In the genomic region with DNA sequence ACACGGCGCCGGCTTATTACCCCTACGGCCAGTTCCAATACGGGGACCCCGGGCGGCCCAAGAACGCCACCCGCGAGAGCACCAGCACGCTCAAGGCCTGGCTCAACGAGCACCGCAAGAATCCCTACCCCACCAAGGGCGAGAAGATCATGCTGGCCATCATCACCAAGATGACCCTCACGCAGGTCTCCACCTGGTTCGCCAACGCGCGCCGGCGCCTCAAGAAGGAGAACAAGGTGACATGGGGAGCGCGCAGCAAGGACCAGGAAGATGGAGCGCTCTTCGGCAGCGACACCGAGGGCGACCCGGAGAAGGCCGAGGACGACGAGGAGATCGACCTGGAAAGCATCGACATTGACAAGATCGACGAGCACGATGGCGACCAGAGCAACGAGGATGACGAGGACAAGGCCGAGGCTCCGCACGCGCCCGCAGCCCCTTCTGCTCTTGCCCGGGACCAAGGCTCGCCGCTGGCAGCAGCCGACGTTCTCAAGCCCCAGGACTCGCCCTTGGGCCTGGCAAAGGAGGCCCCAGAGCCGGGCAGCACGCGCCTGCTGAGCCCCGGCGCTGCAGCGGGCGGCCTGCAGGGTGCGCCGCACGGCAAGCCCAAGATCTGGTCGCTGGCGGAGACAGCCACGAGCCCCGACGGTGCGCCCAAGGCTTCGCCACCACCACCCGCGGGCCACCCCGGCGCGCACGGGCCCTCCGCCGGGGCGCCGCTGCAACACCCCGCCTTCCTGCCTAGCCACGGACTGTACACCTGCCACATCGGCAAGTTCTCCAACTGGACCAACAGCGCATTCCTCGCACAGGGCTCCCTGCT, we compare ENCODE assay signal across 14 cellular contexts. TPM values are rescaled to one million over a fixed set of nuclear protein-coding genes. Genes with fewer than 3 reads are reported as not detected.
DNase-seq lines count a peak whose midpoint lies in the region; ATAC-seq and TF ChIP-seq lines count a peak whose summit lies in the region.
"Had no signal": no experiment of that assay in that cellular context is flagged by ENCODE, and none has a peak within 500 bp of the region (broad histone marks: within the 10 kb centered on the region; RNA-seq: fewer than 3 reads in every experiment).

No MANE protein-coding gene starts in this region.

- no peak for DNase-seq in activated naive CD4-positive, alpha-beta T cell treated with anti-CD3 and anti-CD28 coated beads, Interleukin-2, amount 10 ng/mL, durations not matched to agents 7 days and 5 days
- no peak for DNase-seq in activated naive CD4-positive, alpha-beta T cell treated with Interleukin-2 at 50 U/mL for 16 hours
- DNase-seq in breast epithelium (ENCODE audit: low spot score in 2 of 2) (no peak), kidney tubule cell (ENCODE audit: low spot score) (peak; percentile 59), upper lobe of left lung (peak in 1 of 2 donors; percentile 86), occipital lobe (lab: John Stamatoyannopoulos, UW) (no peak), NCI-H1436 treated with DMSO at 0.1 percent for 48 hours (lab: John Stamatoyannopoulos, UW) (no peak)
- DNase-seq: activated naive CD4-positive, alpha-beta T cell; foreskin fibroblast; kidney glomerular epithelial cell; stimulated activated CD4-positive, alpha-beta T cell treated with anti-CD3 and anti-CD28 coated beads, Interleukin-12 subunit alpha, Interleukin-12 subunit beta, amount 100 ng/mL, for 4 hours; transverse colon had no signal

- CTCF ChIA-PET in activated naive CD4-positive, alpha-beta T cell treated with anti-CD3 and anti-CD28 coated beads, Interleukin-2, amount 10 ng/mL, durations not matched to agents 7 days and 5 days (lab: Charles Lee), result no interaction called here

- no peaks in the 10 kb centered on the region for H3K4me1 ChIP-seq in breast epithelium
- peaks cover 9 to 42% (median 21%) of the 10 kb centered on the region in 4 donors for H3K4me1 ChIP-seq in upper lobe of left lung

- peak in 1 of 2 donors; percentile 11 for ATAC-seq in upper lobe of left lung (ENCODE audit: low FRiP score in 2 of 2)
- no peak for ATAC-seq in HG03432 (IDR thresholded peaks at IDR 0.05; ENCODE audit: unreplicated experiment)

- peaks cover 0 to 67% of the 10 kb centered on the region in 2 donors for H3K27me3 ChIP-seq in breast epithelium
- peaks cover 0 to 54% (median 18%) of the 10 kb centered on the region in 4 donors for H3K27me3 ChIP-seq in upper lobe of left lung

- H3K27me3 Mint-ChIP-seq in activated naive CD4-positive, alpha-beta T cell treated with anti-CD3 and anti-CD28 coated beads, Interleukin-2, amount 10 ng/mL, durations not matched to agents 7 days and 5 days, result peaks cover 94% of the 10 kb centered on the region

- no peaks in the 10 kb centered on the region for H3K9me3 Mint-ChIP-seq in activated naive CD4-positive, alpha-beta T cell treated with anti-CD3 and anti-CD28 coated beads, Interleukin-2, amount 10 ng/mL, durations not matched to agents 7 days and 5 days

- H3K36me3 ChIP-seq in breast epithelium (no peaks in the 10 kb centered on the region), upper lobe of left lung (no peaks in the 10 kb centered on the region)
- H3K36me3 ChIP-seq: transverse colon had no signal

- TF ChIP-seq EP300 in upper lobe of left lung (IDR thresholded peaks at IDR 0.05), result no peak

- TF ChIP-seq CTCF in breast epithelium (IDR thresholded peaks at IDR 0.05) (no peak), upper lobe of left lung (IDR thresholded peaks at IDR 0.05) (peak in 4 of 6 experiments; percentile 13 to 58 (median 26))

- TF ChIP-seq POLR2A in breast epithelium (IDR thresholded peaks at IDR 0.05) (no peak), upper lobe of left lung (IDR thresholded peaks at IDR 0.05) (no peak)

- peak overlapping the region; percentile 90 to 93 for H3K27ac ChIP-seq in breast epithelium
- peak overlapping the region in 1 of 4 donors; percentile 30 for H3K27ac ChIP-seq in upper lobe of left lung
- H3K27ac ChIP-seq: transverse colon had no signal

- peak overlapping the region; percentile 35 for H3K4me3 Mint-ChIP-seq in activated naive CD4-positive, alpha-beta T cell treated with anti-CD3 and anti-CD28 coated beads, Interleukin-2, amount 10 ng/mL, durations not matched to agents 7 days and 5 days

- intact Hi-C loops in breast epithelium (cut with DNase I; ENCODE audit: low total_unique reads), result no loop called here

- H3K4me3 ChIP-seq in breast epithelium (peak overlapping the region; percentile 59 to 69 (median 66)), upper lobe of left lung (peak overlapping the region in 2 of 4 donors; percentile 23 to 47)
- H3K4me3 ChIP-seq: transverse colon had no signal

- peak overlapping the region; percentile 38 for H3K27ac Mint-ChIP-seq in activated naive CD4-positive, alpha-beta T cell treated with anti-CD3 and anti-CD28 coated beads, Interleukin-2, amount 10 ng/mL, durations not matched to agents 7 days and 5 days

- peaks cover 0 to 4% of the 10 kb centered on the region in 2 donors for H3K9me3 ChIP-seq in breast epithelium
- no peaks in the 10 kb centered on the region for H3K9me3 ChIP-seq in upper lobe of left lung
- H3K9me3 ChIP-seq: transverse colon had no signal

- peaks cover 5% of the 10 kb centered on the region for H3K36me3 Mint-ChIP-seq in activated naive CD4-positive, alpha-beta T cell treated with anti-CD3 and anti-CD28 coated beads, Interleukin-2, amount 10 ng/mL, durations not matched to agents 7 days and 5 days

- H3K4me1 Mint-ChIP-seq in activated naive CD4-positive, alpha-beta T cell treated with anti-CD3 and anti-CD28 coated beads, Interleukin-2, amount 10 ng/mL, durations not matched to agents 7 days and 5 days, result no peaks in the 10 kb centered on the region

- WGBS in upper lobe of left lung, 2 donors, result 13 to 23% methylated on average over 20 to 38 of the region's 83 CpGs

RNA-seq across cellular contexts. Expression of gene IRX1, which starts 3.9 kb away (rescaled TPM):
- 10 to 100 TPM; 19.7 to 49.2 (median 27.8) TPM for total RNA-seq in breast epithelium
- 10 to 100 TPM; 12.1 to 35.1 (median 18.2) TPM for total RNA-seq in upper lobe of left lung
- total RNA-seq in occipital lobe, result not detected
- total RNA-seq: A673, transverse colon had no signal

Comparison
In these comparisons a context has a peak if more than half of its experiments do, and no peak if none do; other contexts are left out.
1. CTCF ChIP-seq: peak in upper lobe of left lung (4 of 6); none in breast epithelium (0 of 3).
2. RNA of gene IRX1, which starts 3.9 kb away (total RNA-seq): 19.7 to 49.2 TPM in breast epithelium and 12.1 to 35.1 TPM in upper lobe of left lung; not detected in occipital lobe (single experiment); every median in the first group is over 10 times any median in the second.